Comparison of ENCODE assay signal across 25 cellular contexts in genomic region chr11:76069061-76069460, GRCh38.
"Had no signal": no experiment of that assay in that cellular context is flagged by ENCODE, and none has a peak within 500 bp of the region (broad histone marks: within the 10 kb centered on the region; RNA-seq: fewer than 3 reads in every experiment).

No MANE protein-coding gene starts in this region.

- H3K9me3 ChIP-seq: ovary, psoas muscle, thoracic aorta, transverse colon, vagina had no signal

- H3K27ac ChIP-seq: dorsolateral prefrontal cortex, ovary, psoas muscle, skin epidermis, thoracic aorta, transverse colon, vagina had no signal

- DNase-seq: central memory CD4-positive, alpha-beta T cell; dorsolateral prefrontal cortex; effector CD4-positive, alpha-beta T cell; mammary epithelial cell; mesendoderm; midbrain; naive thymus-derived CD8-positive, alpha-beta T cell; nephron progenitor cell; occipital lobe; ovary; posterior cingulate gyrus; psoas muscle; right cardiac atrium; stimulated activated CD4-positive, alpha-beta T cell treated with anti-CD3 and anti-CD28 coated beads, Interleukin-15, amount 100 ng/mL, for 24 hours; stimulated activated CD4-positive, alpha-beta T cell treated with anti-CD3 and anti-CD28 coated beads, Interleukin-4, amount 100 ng/mL, for 1 hour; stimulated activated CD8-positive, alpha-beta memory T cell treated with anti-CD3 and anti-CD28 coated beads, Interleukin-4, amount 100 ng/mL, for 48 hours; stimulated activated naive CD4-positive, alpha-beta T cell; stimulated activated naive CD8-positive, alpha-beta T cell treated with anti-CD3 and anti-CD28 coated beads, Interleukin-15, amount 100 ng/mL, for 72 hours; transverse colon had no signal

- FAIRE-seq: colon, frontal cortex, keratinocyte had no signal

- H3K4me3 ChIP-seq: dorsolateral prefrontal cortex, ovary, psoas muscle, skin epidermis, thoracic aorta, transverse colon, vagina had no signal

- H3K36me3 ChIP-seq: ovary had no signal

- H3K27me3 ChIP-seq: dorsolateral prefrontal cortex, ovary, transverse colon, vagina had no signal

- ATAC-seq: naive thymus-derived CD8-positive, alpha-beta T cell; psoas muscle; right cardiac atrium; stimulated activated naive CD8-positive, alpha-beta T cell treated with anti-CD3 and anti-CD28 coated beads, Interleukin-15, amount 100 ng/mL, for 72 hours had no signal
